25 cellular contexts compared by ENCODE assay signal in genomic region chr16:19959736-19960135, GRCh38.
"Had no signal": no experiment of that assay in that cellular context is flagged by ENCODE, and none has a peak within 500 bp of the region (broad histone marks: within the 10 kb centered on the region; RNA-seq: fewer than 3 reads in every experiment).

No MANE protein-coding gene starts in this region.

- H3K9me3 Mint-ChIP-seq: activated CD8-positive, alpha-beta T cell treated with anti-CD3 and anti-CD28 coated beads for 36 hours; activated T-cell treated with anti-CD3 and anti-CD28 coated beads, Interleukin-2, amount 50 U/mL, for 4 hours; activated T-helper 17 cell treated with anti-CD3 and anti-CD28 coated beads, Interleukin-2, amount 50 U/mL, for 72 hours; endodermal cell had no signal

- H3K4me3 ChIP-seq: body of pancreas had no signal

- FAIRE-seq: colon, frontal cortex had no signal

- H3K4me1 ChIP-seq: body of pancreas had no signal

- H3K4me1 Mint-ChIP-seq: activated T-helper 17 cell treated with anti-CD3 and anti-CD28 coated beads, Interleukin-2, amount 50 U/mL, for 72 hours; endodermal cell had no signal

- H3K9me3 ChIP-seq: body of pancreas had no signal

- H3K27ac ChIP-seq: body of pancreas had no signal

- H3K4me3 Mint-ChIP-seq: activated CD8-positive, alpha-beta T cell treated with anti-CD3 and anti-CD28 coated beads for 36 hours; activated naive CD8-positive, alpha-beta T cell; activated T-cell treated with anti-CD3 and anti-CD28 coated beads, Interleukin-2, amount 50 U/mL, for 4 hours; activated T-helper 17 cell treated with anti-CD3 and anti-CD28 coated beads, Interleukin-2, amount 50 U/mL, for 72 hours; endodermal cell had no signal

- DNase-seq: activated CD4-positive, alpha-beta T cell treated with anti-CD3 and anti-CD28 coated beads for 1 hour; activated CD4-positive, alpha-beta T cell treated with anti-CD3 and anti-CD28 coated beads for 4 hours; activated CD4-positive, alpha-beta T cell treated with anti-CD3 and anti-CD28 coated beads, Interleukin-2, amount 50 U/mL, for 1 hour; activated CD4-positive, alpha-beta T cell treated with anti-CD3 and anti-CD28 coated beads, Interleukin-2, amount 50 U/mL, for 48 hours; activated CD8-positive, alpha-beta memory T cell treated with anti-CD3 and anti-CD28 coated beads for 24 hours; activated CD8-positive, alpha-beta T cell treated with anti-CD3 and anti-CD28 coated beads for 36 hours; activated effector memory CD4-positive, alpha-beta T cell treated with Interleukin-2 at 50 U/mL for 16 hours; activated gamma-delta T cell treated with Interleukin-2 at 50 U/mL for 16 hours; activated naive CD4-positive, alpha-beta T cell treated with anti-CD3 and anti-CD28 coated beads, Interleukin-2, amount 50 U/mL, for 16 hours; activated naive CD4-positive, alpha-beta T cell treated with Interleukin-2 at 50 U/mL for 16 hours; activated T-cell treated with anti-CD3 and anti-CD28 coated beads, Interleukin-2, amount 50 U/mL, for 4 hours; amygdala; aorta; body of pancreas; caudate nucleus; effector memory CD4-positive, alpha-beta T cell; endodermal cell; foreskin fibroblast; head of caudate nucleus; T-helper 2 cell had no signal

- H3K27ac Mint-ChIP-seq: activated CD8-positive, alpha-beta T cell treated with anti-CD3 and anti-CD28 coated beads for 36 hours; activated naive CD8-positive, alpha-beta T cell; activated T-helper 17 cell treated with anti-CD3 and anti-CD28 coated beads, Interleukin-2, amount 50 U/mL, for 72 hours; endodermal cell had no signal

- ATAC-seq: activated CD8-positive, alpha-beta T cell treated with anti-CD3 and anti-CD28 coated beads for 36 hours; activated T-cell treated with anti-CD3 and anti-CD28 coated beads, Interleukin-2, amount 50 U/mL, for 4 hours; activated T-helper 17 cell treated with anti-CD3 and anti-CD28 coated beads, Interleukin-2, amount 50 U/mL, for 72 hours; body of pancreas; esophagus mucosa had no signal

- H3K36me3 Mint-ChIP-seq: activated naive CD8-positive, alpha-beta T cell had no signal
